1 cellular context compared by ENCODE assay signal in the genomic region with DNA sequence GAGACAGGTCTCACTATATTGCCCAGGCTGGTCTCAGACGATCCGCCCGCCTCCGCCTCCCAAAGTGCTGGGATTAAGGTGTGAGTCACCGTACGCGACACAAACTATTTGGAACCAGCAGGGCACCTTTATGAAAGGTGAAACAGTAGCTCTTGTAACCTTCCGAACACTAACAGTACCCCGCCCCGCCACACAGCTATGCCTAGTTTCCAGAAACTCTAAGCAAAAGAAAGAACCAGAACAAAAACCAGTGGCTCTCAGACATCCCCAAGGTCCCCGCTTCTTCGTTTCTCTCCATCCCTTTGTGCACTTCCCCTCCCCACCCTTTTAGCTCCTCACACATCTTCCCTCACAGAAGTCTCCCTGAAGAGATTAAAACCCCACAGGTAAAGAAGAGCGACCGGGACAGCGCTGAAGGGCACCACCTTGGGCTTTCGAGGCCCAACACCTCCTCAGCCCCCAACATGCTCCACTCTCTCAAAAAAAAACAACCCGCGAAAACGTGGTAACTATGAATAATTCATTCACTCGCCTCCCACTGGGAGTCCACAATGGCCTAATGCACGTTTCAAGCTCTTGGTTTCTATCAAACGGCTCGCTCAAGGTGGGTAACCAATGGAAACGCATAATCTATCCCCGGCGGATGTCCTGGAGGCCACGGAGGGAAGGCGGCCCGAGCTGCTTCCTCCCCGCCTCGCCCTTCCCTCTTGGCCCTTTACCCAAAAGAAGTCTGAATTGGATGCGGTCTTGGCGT.
TF ChIP-seq lines count a peak whose summit lies in the region.

No MANE protein-coding gene starts in this region.

TF ChIP-seq in liver, 16 proteins besides CTCF, POLR2A, EP300 and RAD21 (continued from another document):
- TF ChIP-seq, protein P1, sequence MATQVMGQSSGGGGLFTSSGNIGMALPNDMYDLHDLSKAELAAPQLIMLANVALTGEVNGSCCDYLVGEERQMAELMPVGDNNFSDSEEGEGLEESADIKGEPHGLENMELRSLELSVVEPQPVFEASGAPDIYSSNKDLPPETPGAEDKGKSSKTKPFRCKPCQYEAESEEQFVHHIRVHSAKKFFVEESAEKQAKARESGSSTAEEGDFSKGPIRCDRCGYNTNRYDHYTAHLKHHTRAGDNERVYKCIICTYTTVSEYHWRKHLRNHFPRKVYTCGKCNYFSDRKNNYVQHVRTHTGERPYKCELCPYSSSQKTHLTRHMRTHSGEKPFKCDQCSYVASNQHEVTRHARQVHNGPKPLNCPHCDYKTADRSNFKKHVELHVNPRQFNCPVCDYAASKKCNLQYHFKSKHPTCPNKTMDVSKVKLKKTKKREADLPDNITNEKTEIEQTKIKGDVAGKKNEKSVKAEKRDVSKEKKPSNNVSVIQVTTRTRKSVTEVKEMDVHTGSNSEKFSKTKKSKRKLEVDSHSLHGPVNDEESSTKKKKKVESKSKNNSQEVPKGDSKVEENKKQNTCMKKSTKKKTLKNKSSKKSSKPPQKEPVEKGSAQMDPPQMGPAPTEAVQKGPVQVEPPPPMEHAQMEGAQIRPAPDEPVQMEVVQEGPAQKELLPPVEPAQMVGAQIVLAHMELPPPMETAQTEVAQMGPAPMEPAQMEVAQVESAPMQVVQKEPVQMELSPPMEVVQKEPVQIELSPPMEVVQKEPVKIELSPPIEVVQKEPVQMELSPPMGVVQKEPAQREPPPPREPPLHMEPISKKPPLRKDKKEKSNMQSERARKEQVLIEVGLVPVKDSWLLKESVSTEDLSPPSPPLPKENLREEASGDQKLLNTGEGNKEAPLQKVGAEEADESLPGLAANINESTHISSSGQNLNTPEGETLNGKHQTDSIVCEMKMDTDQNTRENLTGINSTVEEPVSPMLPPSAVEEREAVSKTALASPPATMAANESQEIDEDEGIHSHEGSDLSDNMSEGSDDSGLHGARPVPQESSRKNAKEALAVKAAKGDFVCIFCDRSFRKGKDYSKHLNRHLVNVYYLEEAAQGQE (IDR thresholded peaks at IDR 0.05) = no peak
- TF ChIP-seq HNF4A (conservative IDR thresholded peaks at IDR 0.05) (no peak), NR2F2 (IDR thresholded peaks at IDR 0.05) (no peak), YY1 (IDR thresholded peaks at IDR 0.05) (no peak)
- TF ChIP-seq, protein P2, sequence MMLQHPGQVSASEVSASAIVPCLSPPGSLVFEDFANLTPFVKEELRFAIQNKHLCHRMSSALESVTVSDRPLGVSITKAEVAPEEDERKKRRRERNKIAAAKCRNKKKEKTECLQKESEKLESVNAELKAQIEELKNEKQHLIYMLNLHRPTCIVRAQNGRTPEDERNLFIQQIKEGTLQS (IDR thresholded peaks at IDR 0.05) = no peak
- TF ChIP-seq, protein P3, sequence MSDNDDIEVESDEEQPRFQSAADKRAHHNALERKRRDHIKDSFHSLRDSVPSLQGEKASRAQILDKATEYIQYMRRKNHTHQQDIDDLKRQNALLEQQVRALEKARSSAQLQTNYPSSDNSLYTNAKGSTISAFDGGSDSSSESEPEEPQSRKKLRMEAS (IDR thresholded peaks at IDR 0.05) = no peak
